In the genomic region with DNA sequence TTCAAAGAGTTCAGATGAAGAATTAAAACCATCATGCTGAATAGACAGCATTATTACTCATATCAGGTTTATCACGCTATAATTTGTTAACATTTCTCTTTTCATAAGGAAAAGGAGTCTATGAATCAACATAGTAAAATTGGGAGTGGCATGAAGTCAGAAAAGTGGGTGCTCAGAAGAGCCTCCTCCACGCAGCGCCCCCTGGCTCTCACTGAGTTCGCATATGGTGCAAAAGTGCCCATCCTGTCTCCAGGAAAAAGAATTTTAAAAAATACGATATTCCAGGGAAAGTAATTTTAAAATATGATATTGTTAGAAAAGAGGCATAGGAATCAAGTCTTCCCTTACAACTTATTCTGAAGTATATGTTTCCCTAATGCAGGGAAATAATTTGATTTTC, we compare ENCODE assay signal across 26 cellular contexts.
"Had no signal": no experiment of that assay in that cellular context is flagged by ENCODE, and none has a peak within 500 bp of the region (broad histone marks: within the 10 kb centered on the region; RNA-seq: fewer than 3 reads in every experiment).

No MANE protein-coding gene starts in this region.

- FAIRE-seq: kidney, pancreas had no signal

- H3K27ac Mint-ChIP-seq: dendritic cell treated with granulocyte-macrophage colony-stimulating factor and Interleukin-4, amounts not matched to agents 40 ng/mL and 50 ng/mL, for 4 days; effector memory CD8-positive, alpha-beta T cell; memory B cell; mesothelial cell of epicardium; natural killer cell; stimulated activated memory B cell treated with anti-CD40 and anti-IgM and Interleukin-4, amounts not matched to agents 10 μg/mL and 1 μg/mL and 100 μg/mL, for 72 hours; stimulated activated naive CD8-positive, alpha-beta T cell treated with anti-CD3 and anti-CD28 coated beads, Interleukin-15, Interleukin-2, amounts not matched to agents 100 ng/mL and 50 ng/mL, for 24 hours had no signal

- DNase-seq: effector memory CD8-positive, alpha-beta T cell; esophagus squamous epithelium; foreskin fibroblast; kidney; left cardiac atrium; left ventricle myocardium inferior; lower lobe of right lung; natural killer cell; occipital lobe; pancreas; psoas muscle; retina; right lobe of liver; spleen; stimulated activated CD4-positive, alpha-beta T cell treated with anti-CD3 and anti-CD28 coated beads, Interleukin-15, amount 100 ng/mL, for 24 hours; stimulated activated CD4-positive, alpha-beta T cell treated with anti-CD3 and anti-CD28 coated beads, Interleukin-1b, Interleukin-23, amount 100 ng/mL, for 48 hours; stimulated activated CD4-positive, alpha-beta T cell treated with anti-CD3 and anti-CD28 coated beads, Interleukin-4, amount 100 ng/mL, for 24 hours; testis; upper lobe of right lung had no signal

- ATAC-seq: effector memory CD8-positive, alpha-beta T cell; left cardiac atrium; lower lobe of right lung; natural killer cell; pancreas; psoas muscle; right lobe of liver; stimulated activated memory B cell treated with anti-CD40 and anti-IgM and Interleukin-4, amounts not matched to agents 10 μg/mL and 1 μg/mL and 100 μg/mL, for 72 hours; upper lobe of right lung had no signal

- H3K27me3 Mint-ChIP-seq: dendritic cell treated with granulocyte-macrophage colony-stimulating factor and Interleukin-4, amounts not matched to agents 40 ng/mL and 50 ng/mL, for 4 days; effector memory CD8-positive, alpha-beta T cell; memory B cell; stimulated activated memory B cell treated with anti-CD40 and anti-IgM and Interleukin-4, amounts not matched to agents 10 μg/mL and 1 μg/mL and 100 μg/mL, for 72 hours; stimulated activated naive CD8-positive, alpha-beta T cell treated with anti-CD3 and anti-CD28 coated beads, Interleukin-15, Interleukin-2, amounts not matched to agents 100 ng/mL and 50 ng/mL, for 24 hours had no signal

- H3K36me3 Mint-ChIP-seq: memory B cell; mesothelial cell of epicardium; natural killer cell; stimulated activated memory B cell treated with anti-CD40 and anti-IgM and Interleukin-4, amounts not matched to agents 10 μg/mL and 1 μg/mL and 100 μg/mL, for 72 hours had no signal

- H3K27ac ChIP-seq: esophagus squamous epithelium, left ventricle myocardium inferior, lower lobe of right lung, pancreas, psoas muscle, right lobe of liver, spleen, testis, tibial nerve, upper lobe of right lung, vagina had no signal

- H3K4me1 Mint-ChIP-seq: memory B cell; mesothelial cell of epicardium; natural killer cell; stimulated activated memory B cell treated with anti-CD40 and anti-IgM and Interleukin-4, amounts not matched to agents 10 μg/mL and 1 μg/mL and 100 μg/mL, for 72 hours had no signal

- H3K4me3 Mint-ChIP-seq: dendritic cell treated with granulocyte-macrophage colony-stimulating factor and Interleukin-4, amounts not matched to agents 40 ng/mL and 50 ng/mL, for 4 days; effector memory CD8-positive, alpha-beta T cell; memory B cell; mesothelial cell of epicardium; natural killer cell; stimulated activated memory B cell treated with anti-CD40 and anti-IgM and Interleukin-4, amounts not matched to agents 10 μg/mL and 1 μg/mL and 100 μg/mL, for 72 hours; stimulated activated naive CD8-positive, alpha-beta T cell treated with anti-CD3 and anti-CD28 coated beads, Interleukin-15, Interleukin-2, amounts not matched to agents 100 ng/mL and 50 ng/mL, for 24 hours had no signal

- H3K36me3 ChIP-seq: esophagus squamous epithelium, left ventricle myocardium inferior, lower lobe of right lung, pancreas, right lobe of liver, spleen, tibial nerve, upper lobe of right lung, vagina had no signal

- H3K9me3 ChIP-seq: esophagus squamous epithelium, left ventricle myocardium inferior, pancreas, psoas muscle, right lobe of liver, spleen, testis, tibial nerve, upper lobe of right lung, vagina had no signal

- H3K4me3 ChIP-seq: esophagus squamous epithelium, left ventricle myocardium inferior, lower lobe of right lung, pancreas, psoas muscle, right lobe of liver, spleen, testis, tibial nerve, upper lobe of right lung, vagina had no signal

- H3K27me3 ChIP-seq: esophagus squamous epithelium, pancreas, right lobe of liver, spleen, testis, tibial nerve, upper lobe of right lung, vagina had no signal

- H3K4me1 ChIP-seq: esophagus squamous epithelium, left ventricle myocardium inferior, lower lobe of right lung, pancreas, psoas muscle, right lobe of liver, spleen, testis, tibial nerve, upper lobe of right lung, vagina had no signal
